9 cellular contexts compared by ENCODE assay signal in the genomic region with DNA sequence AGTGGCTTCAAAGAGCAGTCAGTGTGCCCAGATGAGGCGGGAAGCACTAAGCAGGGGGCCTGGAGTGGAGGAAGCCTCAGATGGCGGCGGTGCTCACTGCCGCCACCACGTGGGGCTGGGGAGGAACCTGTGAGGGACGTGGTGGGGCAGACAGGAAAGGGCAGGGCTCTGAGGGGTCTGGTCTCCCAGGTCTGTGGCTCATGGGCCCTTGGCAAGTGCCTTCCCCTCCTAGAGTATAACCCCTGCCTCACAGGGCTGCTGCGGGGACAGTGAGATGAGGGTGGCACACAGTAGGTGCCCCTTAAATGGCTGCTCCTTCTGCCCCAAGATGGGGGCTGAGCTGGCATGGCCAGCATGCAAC. TPM values are rescaled to one million over a fixed set of nuclear protein-coding genes. Genes with fewer than 3 reads are reported as not detected.
DNase-seq lines count a peak whose midpoint lies in the region; ATAC-seq and TF ChIP-seq lines count a peak whose summit lies in the region.
"Had no signal": no experiment of that assay in that cellular context is flagged by ENCODE, and none has a peak within 500 bp of the region (broad histone marks: within the 10 kb centered on the region; RNA-seq: fewer than 3 reads in every experiment).

No MANE protein-coding gene starts in this region.

- WGBS in GM23248 (ENCODE audit: low coverage in 1 of 2, low lambda C conversion rate in 2 of 2, missing lambda C conversion rate in 2 of 2), 2 experiments: 14 to 15% methylated on average over 6 to 7 of the region's 7 CpGs

- in situ Hi-C loops in GM23248 (cut with MboI): no loop called here

- no peak for ATAC-seq in HG03280 (IDR thresholded peaks at IDR 0.05; ENCODE audit: unreplicated experiment)
- no peak for ATAC-seq in GM18858 (IDR thresholded peaks at IDR 0.05; ENCODE audit: unreplicated experiment)
- no peak for ATAC-seq in HG02973 (IDR thresholded peaks at IDR 0.05; ENCODE audit: unreplicated experiment)

- H4K20me1 ChIP-seq in GM23248 (ENCODE audit: insufficient read depth): no peaks in the 10 kb centered on the region

- H3K27ac ChIP-seq in GM23248: no peak overlapping the region

- no peaks in the 10 kb centered on the region for H3K36me3 ChIP-seq in GM23248 (ENCODE audit: low read depth)

- no peak overlapping the region for H3K9ac ChIP-seq in GM23248

- H3F3A ChIP-seq in GM23248 (ENCODE audit: insufficient read depth): no peaks in the 10 kb centered on the region

- TF ChIP-seq CTCF in AG10803 (conservative IDR thresholded peaks at IDR 0.05; ENCODE audit: low read length): peak; percentile 32; the same call in 1 of the 2 replicates

- H3K4me2 ChIP-seq in GM23248 (ENCODE audit: unreplicated experiment): no peak overlapping the region

- H3K9me2 ChIP-seq in GM23248 (ENCODE audit: insufficient read depth): no peaks in the 10 kb centered on the region

- H3K4me1 ChIP-seq in GM23248 (ENCODE audit: insufficient read depth): no peaks in the 10 kb centered on the region

- H3K9me3 ChIP-seq in GM23248 (ENCODE audit: low read depth): no peaks in the 10 kb centered on the region

- DNase-seq in AG10803 (ENCODE audit: low read depth): peak; percentile 3
- DNase-seq in GM23248: peak; percentile 48
- DNase-seq in glomerular visceral epithelial cell (ENCODE audit: extremely low spot score): peak; percentile 32
- no peak for DNase-seq in stimulated activated naive CD4-positive, alpha-beta T cell (lab: John Stamatoyannopoulos, UW)

- H3K27me3 ChIP-seq in GM23248 (replicated peaks; ENCODE audit: insufficient read depth): peaks cover 36% of the 10 kb centered on the region

- no peak overlapping the region for H2AFZ ChIP-seq in GM23248

- no peak overlapping the region for H3K4me3 ChIP-seq in AG10803 (ENCODE audit: low read length)
- no peak overlapping the region for H3K4me3 ChIP-seq in GM23248

- H3K79me2 ChIP-seq in GM23248 (ENCODE audit: insufficient read depth): no peaks in the 10 kb centered on the region

TF ChIP-seq in PFSK-1, 5 proteins besides CTCF, POLR2A, EP300 and RAD21:
- peak; percentile 18 for TF ChIP-seq FOXP2 (optimal IDR thresholded peaks at IDR 0.05; ENCODE audit: borderline replicate concordance, extremely low read depth, extremely low read length, insufficient read depth)
- no peak for TF ChIP-seq POLR2AphosphoS5 (IDR thresholded peaks at IDR 0.05; ENCODE audit: low read depth, low read length)

RNA-seq across cellular contexts. Expression of gene NR5A1, which starts 26.6 kb away (rescaled TPM):
- not detected in 2 replicates for total RNA-seq in GM23248 (2014; rRNA removed; shearing (Covaris generic))
- polyA plus RNA-seq in GM23248 (2016; fragmentation: Nextera tagmentation; extraction: Ambion mirVana): not detected in 2 replicates
- polyA plus RNA-seq in PFSK-1 (2012; ENCODE audit: insufficient read length, low read depth): not detected
- total RNA-seq: dermis microvascular lymphatic vessel endothelial cell had no signal

RNA-seq across cellular contexts. Expression of gene ADGRD2, which starts 30.4 kb away (rescaled TPM):
- not detected in 2 replicates for total RNA-seq in GM23248 (2014; rRNA removed; shearing (Covaris generic))
- polyA plus RNA-seq in GM23248 (2016; fragmentation: Nextera tagmentation; extraction: Ambion mirVana): not detected in 2 replicates
- not detected for polyA plus RNA-seq in PFSK-1 (2012; ENCODE audit: insufficient read length, low read depth)
- total RNA-seq: dermis microvascular lymphatic vessel endothelial cell had no signal

Comparison
In these comparisons a context has a peak if more than half of its experiments do, and no peak if none do; other contexts are left out.
1. DNase-seq: peak in AG10803 (single experiment), GM23248 (single experiment) and glomerular visceral epithelial cell (single experiment); none in stimulated activated naive CD4-positive, alpha-beta T cell (0 of 6).